ENCODE assay signal across 16 cellular contexts in genomic region chr5:126927424-126927823, GRCh38.
DNase-seq lines count a peak whose midpoint lies in the region; ATAC-seq and TF ChIP-seq lines count a peak whose summit lies in the region.
"Had no signal": no experiment of that assay in that cellular context is flagged by ENCODE, and none has a peak within 500 bp of the region (broad histone marks: within the 10 kb centered on the region; RNA-seq: fewer than 3 reads in every experiment).

No MANE protein-coding gene starts in this region.

- peak overlapping the region; percentile 2 for H3K27ac Mint-ChIP-seq in memory B cell
- H3K27ac Mint-ChIP-seq in stimulated activated effector memory CD8-positive, alpha-beta T cell treated with anti-CD3 and anti-CD28 coated beads, Interleukin-12 subunit alpha, Interleukin-12 subunit beta, amount 100 ng/mL, for 72 hours, result no peak overlapping the region
- H3K27ac Mint-ChIP-seq in activated naive CD8-positive, alpha-beta T cell treated with anti-CD3 and anti-CD28 coated beads, Interleukin-2, amount 50 U/mL, for 24 hours, result no peak overlapping the region
- H3K27ac Mint-ChIP-seq: B cell; CD4-positive, alpha-beta memory T cell had no signal

- no peak overlapping the region for H3K4me3 ChIP-seq in psoas muscle
- H3K4me3 ChIP-seq: GM23248 had no signal

- intact Hi-C loops in left ventricle myocardium superior (cut with micrococcal nuclease), result no loop called here
- intact Hi-C loops in left cardiac atrium (cut with DNase I), result no loop called here
- intact Hi-C loops in psoas muscle (cut with DNase I), result no loop called here

- no peaks in the 10 kb centered on the region for H3K4me1 ChIP-seq in psoas muscle

- peaks cover 29% of the 10 kb centered on the region for H3K4me1 Mint-ChIP-seq in memory B cell
- no peaks in the 10 kb centered on the region for H3K4me1 Mint-ChIP-seq in stimulated activated effector memory CD8-positive, alpha-beta T cell treated with anti-CD3 and anti-CD28 coated beads, Interleukin-12 subunit alpha, Interleukin-12 subunit beta, amount 100 ng/mL, for 72 hours
- peaks cover 2% of the 10 kb centered on the region for H3K4me1 Mint-ChIP-seq in activated naive CD8-positive, alpha-beta T cell treated with anti-CD3 and anti-CD28 coated beads, Interleukin-2, amount 50 U/mL, for 24 hours
- H3K4me1 Mint-ChIP-seq: CD4-positive, alpha-beta memory T cell had no signal

- H3K9me3 Mint-ChIP-seq in memory B cell, result no peaks in the 10 kb centered on the region
- no peaks in the 10 kb centered on the region for H3K9me3 Mint-ChIP-seq in stimulated activated effector memory CD8-positive, alpha-beta T cell treated with anti-CD3 and anti-CD28 coated beads, Interleukin-12 subunit alpha, Interleukin-12 subunit beta, amount 100 ng/mL, for 72 hours
- H3K9me3 Mint-ChIP-seq in activated naive CD8-positive, alpha-beta T cell treated with anti-CD3 and anti-CD28 coated beads, Interleukin-2, amount 50 U/mL, for 24 hours, result no peaks in the 10 kb centered on the region
- H3K9me3 Mint-ChIP-seq: CD4-positive, alpha-beta memory T cell had no signal

- 26 to 55% (median 29%) methylated on average over 1 of the region's 1 CpG for WGBS in psoas muscle, 3 donors

- ATAC-seq in left ventricle myocardium superior (peak; percentile 14), left cardiac atrium (no peak), memory B cell (ENCODE audit: low read depth) (no peak), HG02763 (IDR thresholded peaks at IDR 0.05; ENCODE audit: unreplicated experiment) (no peak), psoas muscle (no peak)
- ATAC-seq in stimulated activated effector memory CD8-positive, alpha-beta T cell treated with anti-CD3 and anti-CD28 coated beads, Interleukin-12 subunit alpha, Interleukin-12 subunit beta, amount 100 ng/mL, for 72 hours, result peak; percentile 34
- ATAC-seq in activated naive CD8-positive, alpha-beta T cell treated with anti-CD3 and anti-CD28 coated beads, Interleukin-2, amount 50 U/mL, for 24 hours, result no peak
- ATAC-seq: HCT116, HepG2 had no signal

- no peaks in the 10 kb centered on the region for H3K27me3 Mint-ChIP-seq in memory B cell
- H3K27me3 Mint-ChIP-seq in activated naive CD8-positive, alpha-beta T cell treated with anti-CD3 and anti-CD28 coated beads, Interleukin-2, amount 50 U/mL, for 24 hours, result no peaks in the 10 kb centered on the region
- H3K27me3 Mint-ChIP-seq: B cell; CD4-positive, alpha-beta memory T cell had no signal

- H3K36me3 ChIP-seq in psoas muscle (ENCODE audit: insufficient read depth in 1 of 2, low read depth in 1 of 2), result no peaks in the 10 kb centered on the region

- no peaks in the 10 kb centered on the region for H3K9me3 ChIP-seq in psoas muscle

- no peak for TF ChIP-seq CTCF in psoas muscle (IDR thresholded peaks at IDR 0.05)

- DNase-seq in left ventricle myocardium superior (no peak), left cardiac atrium (no peak), NCI-H69 (lab: John Stamatoyannopoulos, UW) (peak; percentile 64), memory B cell (ENCODE audit: low spot score in 2 of 2) (no peak), psoas muscle (no peak)
- no peak for DNase-seq in stimulated activated effector memory CD8-positive, alpha-beta T cell treated with anti-CD3 and anti-CD28 coated beads, Interleukin-12 subunit alpha, Interleukin-12 subunit beta, amount 100 ng/mL, for 72 hours (ENCODE audit: low spot score in 2 of 2)
- no peak for DNase-seq in activated naive CD8-positive, alpha-beta T cell treated with anti-CD3 and anti-CD28 coated beads, Interleukin-2, amount 50 U/mL, for 24 hours
- DNase-seq: C1 segment of cervical spinal cord; CD4-positive, alpha-beta memory T cell; DND-41; GDM1; GM23248 had no signal

- H3K36me3 Mint-ChIP-seq in memory B cell, result no peaks in the 10 kb centered on the region
- no peaks in the 10 kb centered on the region for H3K36me3 Mint-ChIP-seq in stimulated activated effector memory CD8-positive, alpha-beta T cell treated with anti-CD3 and anti-CD28 coated beads, Interleukin-12 subunit alpha, Interleukin-12 subunit beta, amount 100 ng/mL, for 72 hours
- no peaks in the 10 kb centered on the region for H3K36me3 Mint-ChIP-seq in activated naive CD8-positive, alpha-beta T cell treated with anti-CD3 and anti-CD28 coated beads, Interleukin-2, amount 50 U/mL, for 24 hours (ENCODE audit: low read depth)
- H3K36me3 Mint-ChIP-seq: CD4-positive, alpha-beta memory T cell had no signal

- no peak overlapping the region for H3K4me3 Mint-ChIP-seq in memory B cell
- H3K4me3 Mint-ChIP-seq in stimulated activated effector memory CD8-positive, alpha-beta T cell treated with anti-CD3 and anti-CD28 coated beads, Interleukin-12 subunit alpha, Interleukin-12 subunit beta, amount 100 ng/mL, for 72 hours, result no peak overlapping the region
- no peak overlapping the region for H3K4me3 Mint-ChIP-seq in activated naive CD8-positive, alpha-beta T cell treated with anti-CD3 and anti-CD28 coated beads, Interleukin-2, amount 50 U/mL, for 24 hours
- H3K4me3 Mint-ChIP-seq: B cell; CD4-positive, alpha-beta memory T cell had no signal

- H3K27ac ChIP-seq in psoas muscle, result no peak overlapping the region
- H3K27ac ChIP-seq: GM23248 had no signal

- H3K27me3 ChIP-seq in psoas muscle (ENCODE audit: insufficient read depth in 3 of 3, low read length in 2 of 3), result no peaks in the 10 kb centered on the region

Comparison
In these comparisons a context has a peak if more than half of its experiments do, and no peak if none do; other contexts are left out.
1. ATAC-seq: peak in left ventricle myocardium superior (single experiment) and stimulated activated effector memory CD8-positive, alpha-beta T cell treated with anti-CD3 and anti-CD28 coated beads, Interleukin-12 subunit alpha, Interleukin-12 subunit beta, amount 100 ng/mL, for 72 hours (single experiment); none in left cardiac atrium (0 of 2), memory B cell (single experiment), HG02763 (single experiment), psoas muscle (0 of 4) and activated naive CD8-positive, alpha-beta T cell treated with anti-CD3 and anti-CD28 coated beads, Interleukin-2, amount 50 U/mL, for 24 hours (single experiment).